ENCODE assay signal across 1 cellular context in genomic region chr14:39174560-39175444, GRCh38.
TF ChIP-seq lines count a peak whose summit lies in the region.

Gene PNN, plus strand, starts transcription at chr14:39175254. Its CDS starts 26 bp downstream, at chr14:39175280.

TF ChIP-seq in HepG2, 621 proteins besides CTCF, POLR2A, EP300 and RAD21 (continued from another document and continues in another):
- TF ChIP-seq, protein P1, sequence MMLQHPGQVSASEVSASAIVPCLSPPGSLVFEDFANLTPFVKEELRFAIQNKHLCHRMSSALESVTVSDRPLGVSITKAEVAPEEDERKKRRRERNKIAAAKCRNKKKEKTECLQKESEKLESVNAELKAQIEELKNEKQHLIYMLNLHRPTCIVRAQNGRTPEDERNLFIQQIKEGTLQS (CRISPR knock-in tag; IDR thresholded peaks at IDR 0.05): no peak; the same call in none of the 2 replicates
- TF ChIP-seq SRY (CRISPR knock-in tag; IDR thresholded peaks at IDR 0.05) (no peak), KLF15 (CRISPR knock-in tag; IDR thresholded peaks at IDR 0.05; ENCODE audit: borderline replicate concordance) (peak; percentile 93), ATM (IDR thresholded peaks at IDR 0.05; ENCODE audit: borderline replicate concordance) (no peak; the same call in 1 of the 2 replicates), ZNF615 (CRISPR knock-in tag; IDR thresholded peaks at IDR 0.05; ENCODE audit: borderline replicate concordance) (peak; percentile 99), IRF1 (CRISPR knock-in tag; IDR thresholded peaks at IDR 0.05; ENCODE audit: low read depth) (0 out of 2 replicates have a peak, but pooled peaks have one; percentile 37), ZNF367 (CRISPR knock-in tag; IDR thresholded peaks at IDR 0.05; ENCODE audit: borderline replicate concordance) (peak; percentile 11; the same call in 1 of the 2 replicates), ZNF335 (CRISPR knock-in tag; IDR thresholded peaks at IDR 0.05) (peak; percentile 95; the same call in 1 of the 2 replicates), ZNF788 (CRISPR knock-in tag; IDR thresholded peaks at IDR 0.05; ENCODE audit: borderline replicate concordance) (peak; percentile 91), ZFP1 (CRISPR knock-in tag; IDR thresholded peaks at IDR 0.05) (no peak; the same call in 1 of the 2 replicates), RAD51 (IDR thresholded peaks at IDR 0.05; ENCODE audit: borderline replicate concordance) (no peak), TEAD3 (CRISPR knock-in tag; optimal IDR thresholded peaks at IDR 0.05; ENCODE audit: borderline replicate concordance) (peak; percentile 73), SP1 (IDR thresholded peaks at IDR 0.05) (no peak; the same call in none of the 2 replicates), SP1 (CRISPR knock-in tag; IDR thresholded peaks at IDR 0.05) (peak; percentile 84), ZNF766 (CRISPR knock-in tag; IDR thresholded peaks at IDR 0.05; ENCODE audit: borderline replicate concordance) (peak; percentile 34; the same call in 1 of the 2 replicates), U2AF1 (optimal IDR thresholded peaks at IDR 0.05; ENCODE audit: low read depth, low read length) (peak; percentile 84), MEIS2 (CRISPR knock-in tag; IDR thresholded peaks at IDR 0.05) (peak; percentile 75), IRF2 (CRISPR knock-in tag; IDR thresholded peaks at IDR 0.05) (peak; percentile 94), PPARG (CRISPR knock-in tag; conservative IDR thresholded peaks at IDR 0.05) (peak; percentile 70), ARID5B (CRISPR knock-in tag; IDR thresholded peaks at IDR 0.05) (peak; percentile 83), ZNF616 (CRISPR knock-in tag; IDR thresholded peaks at IDR 0.05; ENCODE audit: low read depth) (no peak; the same call in none of the 2 replicates), KAT7 (CRISPR knock-in tag; IDR thresholded peaks at IDR 0.05; ENCODE audit: borderline replicate concordance) (peak; percentile 99), TBL1XR1 (IDR thresholded peaks at IDR 0.05; ENCODE audit: borderline replicate concordance, low read length, partially characterized antibody) (peak; percentile 84), ZNF10 (CRISPR knock-in tag; IDR thresholded peaks at IDR 0.05; ENCODE audit: borderline replicate concordance, low read depth) (no peak), PRDM10 (CRISPR knock-in tag; IDR thresholded peaks at IDR 0.05; ENCODE audit: low read depth) (peak; percentile 100), MXD1 (CRISPR knock-in tag; IDR thresholded peaks at IDR 0.05) (peak; percentile 96; the same call in 1 of the 2 replicates), ZNF703 (CRISPR knock-in tag; IDR thresholded peaks at IDR 0.05; ENCODE audit: borderline replicate concordance) (no peak), HDAC2 (CRISPR knock-in tag; IDR thresholded peaks at IDR 0.05) (peak; percentile 70), KLF9 (CRISPR knock-in tag; IDR thresholded peaks at IDR 0.05; ENCODE audit: low read depth) (no peak; the same call in 1 of the 2 replicates), ZNF749 (CRISPR knock-in tag; IDR thresholded peaks at IDR 0.05; ENCODE audit: borderline replicate concordance) (peak; percentile 48; the same call in 1 of the 2 replicates), HNF4A (CRISPR knock-in tag; IDR thresholded peaks at IDR 0.05) (peak; percentile 53), KLF12 (CRISPR knock-in tag; IDR thresholded peaks at IDR 0.05; ENCODE audit: borderline replicate concordance) (peak; percentile 45; the same call in 1 of the 2 replicates), ZNF256 (CRISPR knock-in tag; conservative IDR thresholded peaks at IDR 0.05) (no peak), ATF1 (CRISPR knock-in tag; IDR thresholded peaks at IDR 0.05) (no peak), ZNF550 (CRISPR knock-in tag; IDR thresholded peaks at IDR 0.05; ENCODE audit: borderline replicate concordance) (0 out of 2 replicates have a peak, but pooled peaks have one; percentile 60), TOE1 (CRISPR knock-in tag; IDR thresholded peaks at IDR 0.05) (peak; percentile 96; the same call in 1 of the 2 replicates)
- TF ChIP-seq, protein P2, sequence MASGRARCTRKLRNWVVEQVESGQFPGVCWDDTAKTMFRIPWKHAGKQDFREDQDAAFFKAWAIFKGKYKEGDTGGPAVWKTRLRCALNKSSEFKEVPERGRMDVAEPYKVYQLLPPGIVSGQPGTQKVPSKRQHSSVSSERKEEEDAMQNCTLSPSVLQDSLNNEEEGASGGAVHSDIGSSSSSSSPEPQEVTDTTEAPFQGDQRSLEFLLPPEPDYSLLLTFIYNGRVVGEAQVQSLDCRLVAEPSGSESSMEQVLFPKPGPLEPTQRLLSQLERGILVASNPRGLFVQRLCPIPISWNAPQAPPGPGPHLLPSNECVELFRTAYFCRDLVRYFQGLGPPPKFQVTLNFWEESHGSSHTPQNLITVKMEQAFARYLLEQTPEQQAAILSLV (CRISPR knock-in tag; IDR thresholded peaks at IDR 0.05; ENCODE audit: borderline replicate concordance): peak; percentile 90
- TF ChIP-seq, protein P3, sequence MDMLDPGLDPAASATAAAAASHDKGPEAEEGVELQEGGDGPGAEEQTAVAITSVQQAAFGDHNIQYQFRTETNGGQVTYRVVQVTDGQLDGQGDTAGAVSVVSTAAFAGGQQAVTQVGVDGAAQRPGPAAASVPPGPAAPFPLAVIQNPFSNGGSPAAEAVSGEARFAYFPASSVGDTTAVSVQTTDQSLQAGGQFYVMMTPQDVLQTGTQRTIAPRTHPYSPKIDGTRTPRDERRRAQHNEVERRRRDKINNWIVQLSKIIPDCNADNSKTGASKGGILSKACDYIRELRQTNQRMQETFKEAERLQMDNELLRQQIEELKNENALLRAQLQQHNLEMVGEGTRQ (IDR thresholded peaks at IDR 0.05; ENCODE audit: low read depth, low read length): no peak
- TF ChIP-seq, protein P3 (CRISPR knock-in tag; IDR thresholded peaks at IDR 0.05; ENCODE audit: borderline replicate concordance): peak; percentile 42; the same call in 1 of the 2 replicates
- TF ChIP-seq, protein P4, sequence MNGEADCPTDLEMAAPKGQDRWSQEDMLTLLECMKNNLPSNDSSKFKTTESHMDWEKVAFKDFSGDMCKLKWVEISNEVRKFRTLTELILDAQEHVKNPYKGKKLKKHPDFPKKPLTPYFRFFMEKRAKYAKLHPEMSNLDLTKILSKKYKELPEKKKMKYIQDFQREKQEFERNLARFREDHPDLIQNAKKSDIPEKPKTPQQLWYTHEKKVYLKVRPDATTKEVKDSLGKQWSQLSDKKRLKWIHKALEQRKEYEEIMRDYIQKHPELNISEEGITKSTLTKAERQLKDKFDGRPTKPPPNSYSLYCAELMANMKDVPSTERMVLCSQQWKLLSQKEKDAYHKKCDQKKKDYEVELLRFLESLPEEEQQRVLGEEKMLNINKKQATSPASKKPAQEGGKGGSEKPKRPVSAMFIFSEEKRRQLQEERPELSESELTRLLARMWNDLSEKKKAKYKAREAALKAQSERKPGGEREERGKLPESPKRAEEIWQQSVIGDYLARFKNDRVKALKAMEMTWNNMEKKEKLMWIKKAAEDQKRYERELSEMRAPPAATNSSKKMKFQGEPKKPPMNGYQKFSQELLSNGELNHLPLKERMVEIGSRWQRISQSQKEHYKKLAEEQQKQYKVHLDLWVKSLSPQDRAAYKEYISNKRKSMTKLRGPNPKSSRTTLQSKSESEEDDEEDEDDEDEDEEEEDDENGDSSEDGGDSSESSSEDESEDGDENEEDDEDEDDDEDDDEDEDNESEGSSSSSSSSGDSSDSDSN (CRISPR knock-in tag; IDR thresholded peaks at IDR 0.05): no peak
- TF ChIP-seq, protein P5, sequence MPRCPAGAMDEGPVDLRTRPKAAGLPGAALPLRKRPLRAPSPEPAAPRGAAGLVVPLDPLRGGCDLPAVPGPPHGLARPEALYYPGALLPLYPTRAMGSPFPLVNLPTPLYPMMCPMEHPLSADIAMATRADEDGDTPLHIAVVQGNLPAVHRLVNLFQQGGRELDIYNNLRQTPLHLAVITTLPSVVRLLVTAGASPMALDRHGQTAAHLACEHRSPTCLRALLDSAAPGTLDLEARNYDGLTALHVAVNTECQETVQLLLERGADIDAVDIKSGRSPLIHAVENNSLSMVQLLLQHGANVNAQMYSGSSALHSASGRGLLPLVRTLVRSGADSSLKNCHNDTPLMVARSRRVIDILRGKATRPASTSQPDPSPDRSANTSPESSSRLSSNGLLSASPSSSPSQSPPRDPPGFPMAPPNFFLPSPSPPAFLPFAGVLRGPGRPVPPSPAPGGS (CRISPR knock-in tag; IDR thresholded peaks at IDR 0.05): peak; percentile 97; the same call in 1 of the 2 replicates
- TF ChIP-seq, protein P6, sequence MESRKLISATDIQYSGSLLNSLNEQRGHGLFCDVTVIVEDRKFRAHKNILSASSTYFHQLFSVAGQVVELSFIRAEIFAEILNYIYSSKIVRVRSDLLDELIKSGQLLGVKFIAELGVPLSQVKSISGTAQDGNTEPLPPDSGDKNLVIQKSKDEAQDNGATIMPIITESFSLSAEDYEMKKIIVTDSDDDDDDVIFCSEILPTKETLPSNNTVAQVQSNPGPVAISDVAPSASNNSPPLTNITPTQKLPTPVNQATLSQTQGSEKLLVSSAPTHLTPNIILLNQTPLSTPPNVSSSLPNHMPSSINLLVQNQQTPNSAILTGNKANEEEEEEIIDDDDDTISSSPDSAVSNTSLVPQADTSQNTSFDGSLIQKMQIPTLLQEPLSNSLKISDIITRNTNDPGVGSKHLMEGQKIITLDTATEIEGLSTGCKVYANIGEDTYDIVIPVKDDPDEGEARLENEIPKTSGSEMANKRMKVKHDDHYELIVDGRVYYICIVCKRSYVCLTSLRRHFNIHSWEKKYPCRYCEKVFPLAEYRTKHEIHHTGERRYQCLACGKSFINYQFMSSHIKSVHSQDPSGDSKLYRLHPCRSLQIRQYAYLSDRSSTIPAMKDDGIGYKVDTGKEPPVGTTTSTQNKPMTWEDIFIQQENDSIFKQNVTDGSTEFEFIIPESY (CRISPR knock-in tag; IDR thresholded peaks at IDR 0.05): peak; percentile 79
